2 cellular contexts compared by ENCODE assay signal in the genomic region with DNA sequence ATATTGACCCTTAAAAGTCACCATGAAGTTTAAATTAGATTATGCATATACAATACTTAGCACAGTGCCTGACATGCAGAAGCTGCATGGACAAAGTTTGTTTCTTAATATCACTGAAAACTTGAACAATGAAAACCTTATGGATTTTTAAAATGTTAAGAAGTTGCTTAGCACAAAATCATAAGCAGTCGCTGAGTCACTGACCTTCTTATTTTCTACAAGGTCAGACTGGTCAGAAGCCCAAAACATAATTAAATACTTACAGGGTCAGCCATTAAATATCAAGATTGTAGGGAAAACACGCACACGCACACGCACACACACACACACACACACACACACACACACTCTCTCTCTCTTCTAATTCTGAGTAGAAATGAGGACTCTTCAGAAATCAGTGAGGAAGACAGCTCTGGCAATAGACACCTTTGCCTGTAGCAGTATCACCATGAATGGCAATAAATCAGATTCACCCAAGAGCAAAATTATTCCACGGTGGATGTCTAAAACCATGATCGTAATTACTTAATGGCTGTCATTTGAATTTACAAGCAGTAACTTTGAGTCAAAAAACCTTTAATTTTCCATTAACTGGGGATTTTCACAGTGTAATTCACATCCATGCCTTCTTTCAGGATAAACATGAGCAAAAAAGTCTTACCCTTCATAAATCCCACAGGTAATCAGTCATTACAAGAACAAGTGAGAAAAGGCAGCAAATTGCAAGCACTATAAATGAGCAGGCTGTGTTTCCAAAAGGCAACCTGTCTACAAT.
TF ChIP-seq lines count a peak whose summit lies in the region.

No MANE protein-coding gene starts in this region.

TF ChIP-seq in GM23338, 12 proteins besides CTCF, POLR2A, EP300 and RAD21:
- TF ChIP-seq, protein P1, sequence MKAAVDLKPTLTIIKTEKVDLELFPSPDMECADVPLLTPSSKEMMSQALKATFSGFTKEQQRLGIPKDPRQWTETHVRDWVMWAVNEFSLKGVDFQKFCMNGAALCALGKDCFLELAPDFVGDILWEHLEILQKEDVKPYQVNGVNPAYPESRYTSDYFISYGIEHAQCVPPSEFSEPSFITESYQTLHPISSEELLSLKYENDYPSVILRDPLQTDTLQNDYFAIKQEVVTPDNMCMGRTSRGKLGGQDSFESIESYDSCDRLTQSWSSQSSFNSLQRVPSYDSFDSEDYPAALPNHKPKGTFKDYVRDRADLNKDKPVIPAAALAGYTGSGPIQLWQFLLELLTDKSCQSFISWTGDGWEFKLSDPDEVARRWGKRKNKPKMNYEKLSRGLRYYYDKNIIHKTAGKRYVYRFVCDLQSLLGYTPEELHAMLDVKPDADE (IDR thresholded peaks at IDR 0.05) = no peak
- TF ChIP-seq, protein P2, sequence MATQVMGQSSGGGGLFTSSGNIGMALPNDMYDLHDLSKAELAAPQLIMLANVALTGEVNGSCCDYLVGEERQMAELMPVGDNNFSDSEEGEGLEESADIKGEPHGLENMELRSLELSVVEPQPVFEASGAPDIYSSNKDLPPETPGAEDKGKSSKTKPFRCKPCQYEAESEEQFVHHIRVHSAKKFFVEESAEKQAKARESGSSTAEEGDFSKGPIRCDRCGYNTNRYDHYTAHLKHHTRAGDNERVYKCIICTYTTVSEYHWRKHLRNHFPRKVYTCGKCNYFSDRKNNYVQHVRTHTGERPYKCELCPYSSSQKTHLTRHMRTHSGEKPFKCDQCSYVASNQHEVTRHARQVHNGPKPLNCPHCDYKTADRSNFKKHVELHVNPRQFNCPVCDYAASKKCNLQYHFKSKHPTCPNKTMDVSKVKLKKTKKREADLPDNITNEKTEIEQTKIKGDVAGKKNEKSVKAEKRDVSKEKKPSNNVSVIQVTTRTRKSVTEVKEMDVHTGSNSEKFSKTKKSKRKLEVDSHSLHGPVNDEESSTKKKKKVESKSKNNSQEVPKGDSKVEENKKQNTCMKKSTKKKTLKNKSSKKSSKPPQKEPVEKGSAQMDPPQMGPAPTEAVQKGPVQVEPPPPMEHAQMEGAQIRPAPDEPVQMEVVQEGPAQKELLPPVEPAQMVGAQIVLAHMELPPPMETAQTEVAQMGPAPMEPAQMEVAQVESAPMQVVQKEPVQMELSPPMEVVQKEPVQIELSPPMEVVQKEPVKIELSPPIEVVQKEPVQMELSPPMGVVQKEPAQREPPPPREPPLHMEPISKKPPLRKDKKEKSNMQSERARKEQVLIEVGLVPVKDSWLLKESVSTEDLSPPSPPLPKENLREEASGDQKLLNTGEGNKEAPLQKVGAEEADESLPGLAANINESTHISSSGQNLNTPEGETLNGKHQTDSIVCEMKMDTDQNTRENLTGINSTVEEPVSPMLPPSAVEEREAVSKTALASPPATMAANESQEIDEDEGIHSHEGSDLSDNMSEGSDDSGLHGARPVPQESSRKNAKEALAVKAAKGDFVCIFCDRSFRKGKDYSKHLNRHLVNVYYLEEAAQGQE (IDR thresholded peaks at IDR 0.05; ENCODE audit: unreplicated experiment) = no peak
- no peak for TF ChIP-seq EZH2phosphoT487 (IDR thresholded peaks at IDR 0.05; ENCODE audit: unreplicated experiment)
- TF ChIP-seq POLR2AphosphoS5 (IDR thresholded peaks at IDR 0.05; ENCODE audit: low read depth) = no peak
- no peak for TF ChIP-seq ZNF114 (CRISPR knock-in tag; IDR thresholded peaks at IDR 0.05)
TF ChIP-seq in GM23338: peak in this region for 0.

TF ChIP-seq in endothelial cell of umbilical vein, 7 proteins besides CTCF, POLR2A, EP300 and RAD21:
- no peak for TF ChIP-seq GATA2 (IDR thresholded peaks at IDR 0.05; ENCODE audit: insufficient read depth, insufficient read length, low read depth, low read length)
- no peak for TF ChIP-seq EZH2 (IDR thresholded peaks at IDR 0.05; ENCODE audit: borderline replicate concordance, low read depth, low read length, severe bottlenecking)
- no peak for TF ChIP-seq POLR2AphosphoS5 (IDR thresholded peaks at IDR 0.05; ENCODE audit: insufficient read depth, low read depth, low read length)
- no peak for TF ChIP-seq FOS (IDR thresholded peaks at IDR 0.05; ENCODE audit: borderline replicate concordance, insufficient read depth, low read length)
- TF ChIP-seq, protein P3, sequence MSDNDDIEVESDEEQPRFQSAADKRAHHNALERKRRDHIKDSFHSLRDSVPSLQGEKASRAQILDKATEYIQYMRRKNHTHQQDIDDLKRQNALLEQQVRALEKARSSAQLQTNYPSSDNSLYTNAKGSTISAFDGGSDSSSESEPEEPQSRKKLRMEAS (IDR thresholded peaks at IDR 0.05; ENCODE audit: insufficient read depth, insufficient read length) = no peak
- no peak for TF ChIP-seq JUN (IDR thresholded peaks at IDR 0.05; ENCODE audit: borderline replicate concordance, insufficient read depth, insufficient read length, low read depth)
- TF ChIP-seq MYC (IDR thresholded peaks at IDR 0.05; ENCODE audit: low read depth, low read length) = no peak
